16 cellular contexts compared by ENCODE assay signal in the genomic region with DNA sequence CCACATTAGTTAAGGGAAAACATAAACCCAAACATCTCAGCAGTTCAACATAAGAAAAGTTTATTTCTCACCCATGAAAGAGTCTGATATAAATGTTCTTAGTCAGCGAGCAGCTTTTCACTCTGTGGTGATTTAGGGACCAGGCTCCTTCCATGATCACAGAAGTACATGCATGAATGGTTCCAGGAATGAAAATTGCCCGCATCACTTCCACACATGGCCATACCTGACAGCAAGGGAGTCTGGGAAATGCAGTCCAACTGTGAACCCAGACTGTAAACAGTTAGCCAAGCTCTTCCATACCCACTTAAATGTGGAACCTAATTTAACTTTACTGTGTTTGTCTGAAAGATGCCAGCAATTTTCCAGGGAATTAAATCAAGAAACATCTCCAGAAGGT.
"Had no signal": no experiment of that assay in that cellular context is flagged by ENCODE, and none has a peak within 500 bp of the region (broad histone marks: within the 10 kb centered on the region; RNA-seq: fewer than 3 reads in every experiment).

No MANE protein-coding gene starts in this region.

- ATAC-seq: gastroesophageal sphincter; left lobe of liver; mucosa of descending colon; naive thymus-derived CD8-positive, alpha-beta T cell; right cardiac atrium had no signal

- H3K36me3 ChIP-seq: colonic mucosa, esophagus squamous epithelium, gastroesophageal sphincter had no signal

- H3K9me3 ChIP-seq: colonic mucosa, esophagus squamous epithelium, gastroesophageal sphincter, mucosa of descending colon had no signal

- H3K9me3 Mint-ChIP-seq: naive thymus-derived CD8-positive, alpha-beta T cell; neural crest cell; type B pancreatic cell had no signal

- H3K4me2 ChIP-seq: smooth muscle cell had no signal

- H3K4me3 ChIP-seq: colonic mucosa, esophagus squamous epithelium, gastroesophageal sphincter, mucosa of descending colon, smooth muscle cell had no signal

- H3K4me3 Mint-ChIP-seq: immature natural killer cell; naive thymus-derived CD8-positive, alpha-beta T cell; neural crest cell; type B pancreatic cell had no signal

- H3K27me3 ChIP-seq: esophagus squamous epithelium, gastroesophageal sphincter had no signal

- H3K27ac ChIP-seq: colonic mucosa, esophagus squamous epithelium, gastroesophageal sphincter had no signal

- H3K36me3 Mint-ChIP-seq: immature natural killer cell; naive thymus-derived CD8-positive, alpha-beta T cell; type B pancreatic cell had no signal

- H3K27me3 Mint-ChIP-seq: type B pancreatic cell had no signal

- H3K4me1 Mint-ChIP-seq: immature natural killer cell; naive thymus-derived CD8-positive, alpha-beta T cell; neural crest cell had no signal

- H3K27ac Mint-ChIP-seq: immature natural killer cell; naive thymus-derived CD8-positive, alpha-beta T cell; type B pancreatic cell had no signal

- DNase-seq: colonic mucosa; dermis blood vessel endothelial cell; esophagus squamous epithelium; foreskin fibroblast; immature natural killer cell; mammary epithelial cell; mucosa of descending colon; naive thymus-derived CD8-positive, alpha-beta T cell; right cardiac atrium; stimulated activated CD4-positive, alpha-beta T cell treated with anti-CD3 and anti-CD28 coated beads, Interleukin-2, amount 100 ng/mL, for 48 hours; stimulated activated naive CD4-positive, alpha-beta T cell treated with Interleukin-2 at 50 U/mL for 16 hours had no signal

- H3K4me1 ChIP-seq: colonic mucosa, esophagus squamous epithelium, gastroesophageal sphincter had no signal
